In the genomic region with DNA sequence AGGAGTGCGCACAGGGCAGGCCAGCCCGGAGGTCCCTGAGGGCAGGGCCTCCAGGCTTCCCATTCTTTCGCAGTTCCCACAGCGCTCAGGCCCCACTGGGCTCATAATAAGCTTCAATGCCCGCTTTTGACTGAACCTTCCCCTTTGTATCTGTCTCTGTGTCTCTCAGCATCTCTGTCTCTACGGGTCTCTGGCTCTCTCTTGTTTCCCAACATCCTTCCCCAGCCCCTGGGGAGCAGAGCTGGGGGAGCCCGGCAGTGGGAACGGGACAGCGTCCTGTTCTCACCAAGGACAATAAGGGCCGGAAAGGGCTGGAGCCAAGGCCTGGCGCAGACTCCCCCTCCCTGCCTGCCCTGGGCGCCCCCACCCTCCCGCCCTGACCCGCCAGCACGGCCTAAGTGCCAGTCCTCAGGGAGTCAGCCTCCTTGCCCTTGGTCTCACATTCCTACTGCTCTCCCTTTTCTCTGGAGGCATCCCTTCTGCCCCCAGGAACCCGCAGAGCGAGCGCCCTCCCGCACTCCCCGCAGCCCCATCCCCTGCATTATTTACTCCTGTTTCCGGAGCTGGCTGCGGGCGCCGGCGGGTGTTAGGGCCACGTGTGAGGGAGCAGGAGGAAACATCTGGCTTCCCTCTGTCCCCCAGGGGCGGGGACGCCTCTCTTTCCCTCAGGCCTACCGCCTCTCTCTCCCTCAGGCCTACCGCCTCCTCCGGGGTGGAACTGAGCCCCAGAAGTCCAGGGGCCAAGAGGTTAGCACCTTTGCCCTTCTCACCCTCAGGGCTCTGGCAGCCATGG, we compare ENCODE assay signal across 9 cellular contexts. TPM values are rescaled to one million over a fixed set of nuclear protein-coding genes. Genes with fewer than 3 reads are reported as not detected.
DNase-seq lines count a peak whose midpoint lies in the region; ATAC-seq and TF ChIP-seq lines count a peak whose summit lies in the region.
"Had no signal": no experiment of that assay in that cellular context is flagged by ENCODE, and none has a peak within 500 bp of the region (broad histone marks: within the 10 kb centered on the region; RNA-seq: fewer than 3 reads in every experiment).

No MANE protein-coding gene starts in this region.

- H3K27ac Mint-ChIP-seq in CD14-positive monocyte, result no peak overlapping the region
- H3K27ac Mint-ChIP-seq: immature natural killer cell had no signal

- TF ChIP-seq CTCF in psoas muscle (IDR thresholded peaks at IDR 0.05) (no peak), CD14-positive monocyte (IDR thresholded peaks at IDR 0.05) (no peak)

- CTCF ChIA-PET in HEK293T (lab: Yijun Ruan, JAX), result interaction anchor here (0.5 to 3.9 kb wide), 23 partner anchors 9 to 102 kb away, joined by 3 to 89 read pairs (median 4); no protein-coding TSS in a partner anchor

- 20 to 25% (median 22%) methylated on average over 26 to 31 of the region's 31 CpGs for WGBS in psoas muscle, 3 donors

- H3K27me3 ChIP-seq in SJCRH30 (no peaks in the 10 kb centered on the region), psoas muscle (ENCODE audit: insufficient read depth in 3 of 3, low read length in 2 of 3) (peaks cover 0 to 7% (median 0%) of the 10 kb centered on the region in 3 donors)

- H3K36me3 Mint-ChIP-seq in CD14-positive monocyte, result peaks cover 19 to 29% of the 10 kb centered on the region in 2 donors

- H3K27ac ChIP-seq in SJCRH30 (no peak overlapping the region), psoas muscle (peak overlapping the region; percentile 55)

- H3K9me3 ChIP-seq in SJCRH30 (replicated peaks), result no peaks in the 10 kb centered on the region
- no peaks in the 10 kb centered on the region for H3K9me3 ChIP-seq in psoas muscle

- H3K4me3 Mint-ChIP-seq in CD14-positive monocyte, result peak overlapping the region in 1 of 2 donors; percentile 62

- peaks cover 3% of the 10 kb centered on the region; the same call in 1 of the 2 replicates for H3K4me1 ChIP-seq in SJCRH30
- H3K4me1 ChIP-seq in psoas muscle, result peaks cover 10% of the 10 kb centered on the region

- H3K4me1 Mint-ChIP-seq in CD14-positive monocyte, result peaks cover 19% of the 10 kb centered on the region

- H3K27me3 Mint-ChIP-seq in CD14-positive monocyte (ENCODE audit: low read depth in 3 of 3), result peaks cover 16 to 23% (median 22%) of the 10 kb centered on the region in 3 donors

- POLR2A ChIA-PET in HEK293T (lab: Yijun Ruan, JAX), result interaction anchor here (1.0 to 2.5 kb wide), 6 partner anchors 9 to 82 kb away, joined by 3 to 16 read pairs (median 4); a partner anchor contains a TSS

- H3K9me3 Mint-ChIP-seq in CD14-positive monocyte, result peaks cover 0 to 11% (median 6%) of the 10 kb centered on the region in 7 donors
- H3K9me3 Mint-ChIP-seq: immature natural killer cell had no signal

- TF ChIP-seq POLR2A in erythroblast (IDR thresholded peaks at IDR 0.05; ENCODE audit: low read length), result no peak

- peak; percentile 64 to 71 for ATAC-seq in left cardiac atrium
- ATAC-seq in psoas muscle, result peak; percentile 28 to 54 (median 38)
- ATAC-seq in HG03196 (IDR thresholded peaks at IDR 0.05; ENCODE audit: unreplicated experiment), result no peak

- H3K36me3 ChIP-seq in SJCRH30 (no peaks in the 10 kb centered on the region), psoas muscle (ENCODE audit: insufficient read depth in 1 of 2, low read depth in 1 of 2) (peaks cover 0 to 27% of the 10 kb centered on the region in 2 donors)

- peak; percentile 5 for DNase-seq in HEK293T (ENCODE audit: extremely low spot score)
- peak; percentile 36 to 59 for DNase-seq in SJCRH30
- DNase-seq in left cardiac atrium, result peak; percentile 84
- DNase-seq in psoas muscle, result peak; percentile 59 to 83
- no peak for DNase-seq in NCI-H526 treated with DMSO at 0.1 percent for 48 hours (lab: John Stamatoyannopoulos, UW)
- no peak for DNase-seq in erythroblast (lab: John Stamatoyannopoulos, UW)
- no peak for DNase-seq in CD14-positive monocyte (ENCODE audit: low spot score)

- intact Hi-C loops in left cardiac atrium (cut with DNase I) (loop anchor here (1.0 to 2.0 kb wide), 2 partner anchors 74 to 75 kb away; no protein-coding TSS in a partner anchor), psoas muscle (cut with DNase I) (loop anchor here in 1 of 2 donors (5.0 kb wide), 1 partner anchor 39 kb away; a partner anchor contains a TSS), CD14-positive monocyte (cut with micrococcal nuclease) (loop anchor here (1.0 to 5.0 kb wide), 3 partner anchors 39 to 75 kb away; a partner anchor contains a TSS)

- H3K4me3 ChIP-seq in SJCRH30, result peak overlapping the region; percentile 36
- peak overlapping the region; percentile 12 for H3K4me3 ChIP-seq in psoas muscle

TF ChIP-seq in HEK293T, 16 proteins besides CTCF, POLR2A, EP300 and RAD21:
- no peak for TF ChIP-seq CTBP1 (IDR thresholded peaks at IDR 0.05; ENCODE audit: borderline replicate concordance)
- TF ChIP-seq SP1 (IDR thresholded peaks at IDR 0.05), result no peak
- no peak for TF ChIP-seq TARDBP (IDR thresholded peaks at IDR 0.05)
- no peak for TF ChIP-seq LEF1 (IDR thresholded peaks at IDR 0.05; ENCODE audit: borderline replicate concordance)
- no peak for TF ChIP-seq ELF4 (IDR thresholded peaks at IDR 0.05)
- no peak for TF ChIP-seq FOXM1 (IDR thresholded peaks at IDR 0.05; ENCODE audit: borderline replicate concordance)
TF ChIP-seq in HEK293T: peak in this region for 0.

RNA-seq across cellular contexts. Expression of a gene that starts 6.5 kb away (rescaled TPM):
- 84.2 and 90.9 TPM in 2 replicates for total RNA-seq in SJCRH30 (2014; rRNA removed; shearing (Covaris generic))
- total RNA-seq in left cardiac atrium (100 to 1,000 TPM; 143 to 156 TPM), psoas muscle (100 to 1,000 TPM; 115 to 152 (median 118) TPM)
- polyA plus RNA-seq in psoas muscle (100 to 1,000 TPM; 137 to 171 (median 149) TPM), CD14-positive monocyte (100 to 1,000 TPM; 247 to 256 TPM)

RNA-seq across cellular contexts. Expression of a gene that starts 7.1 kb away (rescaled TPM):
- total RNA-seq in SJCRH30 (2014; rRNA removed; shearing (Covaris generic)), result 0.79 and 1.0 TPM in 2 replicates
- total RNA-seq in left cardiac atrium (under 1 TPM; 0.15 to 0.21 TPM), psoas muscle (under 1 TPM in 2 of 4 donors, not detected in 2; 0.15 to 0.16 TPM)
- polyA plus RNA-seq in psoas muscle (under 1 TPM in 2 of 3 donors, not detected in 1; 0.03 TPM), CD14-positive monocyte (not detected)

RNA-seq across cellular contexts. Expression of a gene that starts 26.2 kb away (rescaled TPM):
- 16.1 and 16.8 TPM in 2 replicates for total RNA-seq in SJCRH30 (2014; rRNA removed; shearing (Covaris generic))
- 10 to 100 TPM; 65.8 to 78.6 TPM for total RNA-seq in left cardiac atrium
- total RNA-seq in psoas muscle, result 10 to 100 TPM; 47.0 to 54.5 (median 50.0) TPM
- polyA plus RNA-seq in psoas muscle, result 100 to 1,000 TPM; 110 to 123 (median 122) TPM
- 100 to 1,000 TPM in 1 of 2 donors, 10 to 100 TPM in 1; 99.9 to 141 TPM for polyA plus RNA-seq in CD14-positive monocyte

RNA-seq across cellular contexts. Expression of a gene that starts 30.9 kb away (rescaled TPM):
- 12.9 and 14.8 TPM in 2 replicates for total RNA-seq in SJCRH30 (2014; rRNA removed; shearing (Covaris generic))
- total RNA-seq in left cardiac atrium (10 to 100 TPM; 12.2 to 13.0 TPM), psoas muscle (1 to 10 TPM; 6.7 to 8.4 (median 7.8) TPM)
- polyA plus RNA-seq in psoas muscle (10 to 100 TPM in 2 of 3 donors, 1 to 10 TPM in 1; 7.5 to 16.2 (median 10.8) TPM), CD14-positive monocyte (10 to 100 TPM; 49.4 to 50.8 TPM)

RNA-seq across cellular contexts. Expression of a gene that starts 38.9 kb away (rescaled TPM):
- 1.8 and 2.2 TPM in 2 replicates for total RNA-seq in SJCRH30 (2014; rRNA removed; shearing (Covaris generic))
- total RNA-seq in left cardiac atrium (10 to 100 TPM; 33.3 to 39.1 TPM), psoas muscle (10 to 100 TPM; 11.4 to 42.6 (median 33.0) TPM)
- polyA plus RNA-seq in psoas muscle (10 to 100 TPM in 2 of 3 donors, 1 to 10 TPM in 1; 5.5 to 15.0 (median 12.4) TPM), CD14-positive monocyte (not detected)

Comparison
In these comparisons a context has a peak if more than half of its experiments do, and no peak if none do; other contexts are left out.
1. DNase-seq: peak in HEK293T (single experiment), SJCRH30 (2 of 2), left cardiac atrium (single experiment) and psoas muscle (2 of 2); none in NCI-H526 treated with DMSO at 0.1 percent for 48 hours (single experiment), erythroblast (0 of 2) and CD14-positive monocyte (single experiment).